Comparison of ENCODE assay signal across 26 cellular contexts in genomic region chr7:116669769-116670168, GRCh38.
"Had no signal": no experiment of that assay in that cellular context is flagged by ENCODE, and none has a peak within 500 bp of the region (broad histone marks: within the 10 kb centered on the region; RNA-seq: fewer than 3 reads in every experiment).

No MANE protein-coding gene starts in this region.

- H3K9me3 Mint-ChIP-seq: activated CD4-positive, alpha-beta memory T cell treated with anti-CD3 and anti-CD28 coated beads, Interleukin-2, amount 10 ng/mL, durations not matched to agents 7 days and 5 days; activated naive CD4-positive, alpha-beta T cell treated with anti-CD3 and anti-CD28 coated beads, Interleukin-2, amount 50 U/mL, for 24 hours; activated T-cell treated with anti-CD3 and anti-CD28 coated beads, Interleukin-2, amount 50 U/mL, for 72 hours; activated T-helper 2 cell treated with anti-CD3 and anti-CD28 coated beads, Interferon-gamma antibody, Interleukin-2, Interleukin-4, amounts not matched to agents 10 μg/mL and 5 μg/mL and 100 μg/mL, durations not matched to agents 14 hours and 24 hours and 36 hours; central memory CD8-positive, alpha-beta T cell; T-cell had no signal

- H3K27ac Mint-ChIP-seq: activated CD4-positive, alpha-beta memory T cell treated with anti-CD3 and anti-CD28 coated beads, Interleukin-2, amount 10 ng/mL, durations not matched to agents 7 days and 5 days; activated CD4-positive, alpha-beta T cell treated with anti-CD3 and anti-CD28 coated beads for 36 hours; activated naive CD4-positive, alpha-beta T cell treated with anti-CD3 and anti-CD28 coated beads, Interleukin-2, amount 50 U/mL, for 24 hours; activated T-cell treated with anti-CD3 and anti-CD28 coated beads, Interleukin-2, amount 50 U/mL, for 72 hours; activated T-helper 2 cell treated with anti-CD3 and anti-CD28 coated beads, Interferon-gamma antibody, Interleukin-2, Interleukin-4, amounts not matched to agents 10 μg/mL and 5 μg/mL and 100 μg/mL, durations not matched to agents 14 hours and 24 hours and 36 hours; brain; T-cell had no signal

- H3K27ac ChIP-seq: ascending aorta, Peyer's patch, VCaP had no signal

- H3K36me3 Mint-ChIP-seq: activated naive CD4-positive, alpha-beta T cell treated with anti-CD3 and anti-CD28 coated beads, Interleukin-2, amount 50 U/mL, for 24 hours; brain; T-cell had no signal

- ATAC-seq: activated CD4-positive, alpha-beta T cell treated with anti-CD3 and anti-CD28 coated beads for 36 hours; activated T-cell treated with anti-CD3 and anti-CD28 coated beads, Interleukin-2, amount 50 U/mL, for 72 hours; K562; T-cell had no signal

- H3K4me3 ChIP-seq: ascending aorta, K562, Peyer's patch had no signal

- H3K9me3 ChIP-seq: ascending aorta, Peyer's patch had no signal

- H3K4me3 Mint-ChIP-seq: activated CD4-positive, alpha-beta memory T cell treated with anti-CD3 and anti-CD28 coated beads, Interleukin-2, amount 10 ng/mL, durations not matched to agents 7 days and 5 days; activated CD4-positive, alpha-beta T cell treated with anti-CD3 and anti-CD28 coated beads for 36 hours; activated naive CD4-positive, alpha-beta T cell treated with anti-CD3 and anti-CD28 coated beads, Interleukin-2, amount 50 U/mL, for 24 hours; activated T-cell treated with anti-CD3 and anti-CD28 coated beads, Interleukin-2, amount 50 U/mL, for 72 hours; central memory CD8-positive, alpha-beta T cell; T-cell had no signal

- H3K36me3 ChIP-seq: ascending aorta, Peyer's patch had no signal

- H3K27me3 ChIP-seq: ascending aorta, Peyer's patch had no signal

- DNase-seq: activated CD4-positive, alpha-beta memory T cell treated with anti-CD3 and anti-CD28 coated beads, Interleukin-2, amount 10 ng/mL, durations not matched to agents 7 days and 5 days; activated CD4-positive, alpha-beta T cell treated with anti-CD3 and anti-CD28 coated beads for 36 hours; activated CD4-positive, alpha-beta T cell treated with anti-CD3 and anti-CD28 coated beads, Interleukin-2, amount 50 U/mL, for 1 hour; activated CD4-positive, CD25-positive, alpha-beta regulatory T cell; activated T-cell treated with anti-CD3 and anti-CD28 coated beads, Interleukin-2, amount 50 U/mL, for 72 hours; amniotic stem cell; Kasumi-1; MM.1S; NCI-H1105 treated with DMSO at 0.1 percent for 48 hours; NCI-H1436 treated with DMSO at 0.1 percent for 48 hours; NCI-H187; NCI-H2081; NCI-H510A treated with DMSO at 0.1 percent for 48 hours; NCI-H69; Peyer's patch; SHP77; T-cell; T-helper 2 cell; T1000 had no signal
